27 cellular contexts compared by ENCODE assay signal in the genomic region with DNA sequence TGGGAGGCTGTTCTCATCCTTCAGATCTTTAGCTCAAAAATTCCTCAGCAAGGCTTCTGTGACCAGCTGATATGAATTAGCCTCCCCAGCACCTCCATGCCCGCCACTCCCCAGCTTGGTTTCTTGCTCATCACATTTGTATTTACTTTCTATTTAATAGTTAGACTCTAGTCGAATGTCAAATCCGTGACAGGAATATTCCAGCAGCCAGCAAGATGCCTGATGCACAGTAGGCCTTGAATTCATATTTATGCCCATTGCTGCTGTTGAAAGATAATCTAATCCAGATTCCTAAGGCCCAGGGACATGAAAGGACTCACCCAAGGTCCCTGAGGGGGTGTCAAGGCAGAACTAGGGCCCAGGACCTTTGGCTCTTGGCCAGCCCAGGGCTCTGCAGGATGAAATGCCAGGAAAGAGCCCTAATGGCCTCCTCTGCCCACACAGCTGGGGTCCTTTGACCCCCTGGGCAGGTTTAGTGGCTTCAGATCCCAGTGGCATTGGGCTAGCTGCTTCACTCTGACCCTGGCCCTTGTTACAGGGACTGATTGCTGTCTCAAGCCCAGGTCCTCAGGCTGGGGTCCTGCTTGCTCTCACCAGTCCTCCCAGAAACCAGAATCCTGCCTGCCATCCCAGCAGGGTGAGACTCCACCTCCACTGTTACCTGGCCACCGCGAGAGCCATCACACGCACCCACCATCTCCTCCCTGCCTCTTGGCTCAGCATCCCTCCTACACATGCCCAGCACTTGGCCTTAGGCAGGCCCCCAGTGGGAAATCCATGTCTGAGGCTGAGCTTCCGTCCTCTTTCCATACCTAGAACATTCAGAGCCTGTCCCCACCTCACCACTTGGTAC. TPM values are rescaled to one million over a fixed set of nuclear protein-coding genes. Genes with fewer than 3 reads are reported as not detected.
DNase-seq lines count a peak whose midpoint lies in the region; ATAC-seq and TF ChIP-seq lines count a peak whose summit lies in the region.
"Had no signal": no experiment of that assay in that cellular context is flagged by ENCODE, and none has a peak within 500 bp of the region (broad histone marks: within the 10 kb centered on the region; RNA-seq: fewer than 3 reads in every experiment).

No MANE protein-coding gene starts in this region.

- H3K9me2 ChIP-seq in SK-N-SH: no peaks in the 10 kb centered on the region

- peaks cover 3% of the 10 kb centered on the region for H3K27me3 Mint-ChIP-seq in endodermal cell (ENCODE audit: insufficient read depth)

- H3K79me2 ChIP-seq in SK-N-SH (ENCODE audit: insufficient read depth): no peaks in the 10 kb centered on the region

- no peaks in the 10 kb centered on the region for H3K36me3 Mint-ChIP-seq in endodermal cell (ENCODE audit: low read depth)
- H3K36me3 Mint-ChIP-seq: naive thymus-derived CD8-positive, alpha-beta T cell had no signal

- intact Hi-C loops in stomach (cut with DNase I; ENCODE audit: low total_unique reads): no loop called here
- intact Hi-C loops in posterior cingulate gyrus (cut with DNase I): no loop called here

- H3K4me1 Mint-ChIP-seq in endodermal cell: peaks cover 16% of the 10 kb centered on the region

- no peaks in the 10 kb centered on the region for H3F3A ChIP-seq in SK-N-SH (replicated peaks; ENCODE audit: insufficient read depth)

- H3K4me1 ChIP-seq in SK-N-SH (ENCODE audit: control insufficient read depth in 1 of 2, insufficient read depth in 2 of 2, low read depth in 1 of 2, low read length in 1 of 2) (no peaks in the 10 kb centered on the region; a peak in 1 of 4 replicates), endodermal cell (ENCODE audit: control insufficient read depth, insufficient read depth, low read length) (peaks cover 19% of the 10 kb centered on the region), stomach (peaks cover 0 to 11% (median 0%) of the 10 kb centered on the region in 4 donors), SJCRH30 (no peaks in the 10 kb centered on the region)
- H3K4me1 ChIP-seq: prostate gland had no signal

- H2AFZ ChIP-seq in SK-N-SH (ENCODE audit: low read depth): no peak overlapping the region

- no peaks in the 10 kb centered on the region for H3K36me3 ChIP-seq in SK-N-SH (replicated peaks in 1 of 2; ENCODE audit: control insufficient read depth in 1 of 2, insufficient read depth in 2 of 2, low read length in 1 of 2)
- no peaks in the 10 kb centered on the region for H3K36me3 ChIP-seq in endodermal cell (ENCODE audit: control insufficient read depth, insufficient read depth, low read length)
- peaks cover 0 to 6% (median 0%) of the 10 kb centered on the region in 4 donors for H3K36me3 ChIP-seq in stomach
- no peaks in the 10 kb centered on the region for H3K36me3 ChIP-seq in SJCRH30
- H3K36me3 ChIP-seq: prostate gland, thoracic aorta had no signal

- ATAC-seq in SK-N-SH treated with all-trans-retinoic acid at 6 μM for 48 hours: no peak
- no peak for ATAC-seq in HG02938 (IDR thresholded peaks at IDR 0.05; ENCODE audit: unreplicated experiment)
- ATAC-seq: activated T-cell treated with anti-CD3 and anti-CD28 coated beads, Interleukin-2, amount 50 U/mL, for 4 hours; K562; naive thymus-derived CD8-positive, alpha-beta T cell had no signal

- H4K20me1 ChIP-seq in SK-N-SH (ENCODE audit: insufficient read depth): no peaks in the 10 kb centered on the region

- H3K27ac ChIP-seq in SK-N-SH (ENCODE audit: low read depth in 2 of 2, low read length in 1 of 2): no peak overlapping the region
- H3K27ac ChIP-seq in endodermal cell (ENCODE audit: low read depth, low read length): no peak overlapping the region
- H3K27ac ChIP-seq in stomach: no peak overlapping the region
- no peak overlapping the region for H3K27ac ChIP-seq in SJCRH30
- H3K27ac ChIP-seq: 22Rv1, prostate gland, thoracic aorta, VCaP had no signal

- H3K4me3 ChIP-seq in SK-N-SH (ENCODE audit: low read depth in 2 of 2, low read length in 1 of 2): no peak overlapping the region
- no peak overlapping the region for H3K4me3 ChIP-seq in endodermal cell (ENCODE audit: low read length)
- no peak overlapping the region for H3K4me3 ChIP-seq in stomach
- H3K4me3 ChIP-seq in SJCRH30: no peak overlapping the region
- H3K4me3 ChIP-seq: K562, prostate gland, thoracic aorta had no signal

- CTCF ChIA-PET in SK-N-SH (lab: Yijun Ruan, JAX): no interaction called here

- no peak overlapping the region for H3K4me2 ChIP-seq in SK-N-SH

- no peaks in the 10 kb centered on the region for H3K9me3 Mint-ChIP-seq in endodermal cell
- H3K9me3 Mint-ChIP-seq: activated T-cell treated with anti-CD3 and anti-CD28 coated beads, Interleukin-2, amount 50 U/mL, for 4 hours; H9; naive thymus-derived CD8-positive, alpha-beta T cell had no signal

- H3K27me3 ChIP-seq in SK-N-SH (ENCODE audit: insufficient read depth): no peaks in the 10 kb centered on the region
- peaks cover 19% of the 10 kb centered on the region for H3K27me3 ChIP-seq in endodermal cell (ENCODE audit: control insufficient read depth, insufficient read depth, low read length, poor library complexity, severe bottlenecking)
- no peaks in the 10 kb centered on the region for H3K27me3 ChIP-seq in stomach
- peaks cover 11% of the 10 kb centered on the region; the same call in 1 of the 2 replicates for H3K27me3 ChIP-seq in SJCRH30

- peak; percentile 32 for DNase-seq in SK-N-SH
- peak; percentile 6 for DNase-seq in GM03348 (ENCODE audit: low spot score)
- peak; percentile 29 for DNase-seq in endodermal cell
- peak; percentile 13 for DNase-seq in stomach
- no peak for DNase-seq in posterior cingulate gyrus
- DNase-seq in SJCRH30: no peak
- DNase-seq: activated CD4-positive, alpha-beta T cell treated with anti-CD3 and anti-CD28 coated beads, Interleukin-2, amount 50 U/mL, for 4 hours; activated naive CD4-positive, alpha-beta T cell treated with Interleukin-2 at 50 U/mL for 16 hours; activated T-cell treated with anti-CD3 and anti-CD28 coated beads, Interleukin-2, amount 50 U/mL, for 4 hours; amygdala; Calu3; H9; MM.1S; NCI-H1436; NCI-H510A treated with DMSO at 0.1 percent for 48 hours; stimulated activated CD4-positive, alpha-beta T cell treated with anti-CD3 and anti-CD28 coated beads, Interleukin-1b, Interleukin-23, amount 100 ng/mL, for 48 hours had no signal

- H3K9me3 ChIP-seq in SK-N-SH (no peaks in the 10 kb centered on the region), endodermal cell (ENCODE audit: control insufficient read depth, low read length) (no peaks in the 10 kb centered on the region), stomach (no peaks in the 10 kb centered on the region), SJCRH30 (replicated peaks) (no peaks in the 10 kb centered on the region)
- H3K9me3 ChIP-seq: prostate gland, thoracic aorta had no signal

- H3K9ac ChIP-seq in SK-N-SH (no peak overlapping the region), endodermal cell (ENCODE audit: extremely low read depth, low read length, poor library complexity, severe bottlenecking) (no peak overlapping the region)

- TF ChIP-seq RAD21 in SK-N-SH (IDR thresholded peaks at IDR 0.05; ENCODE audit: low read length): no peak

- no peak for TF ChIP-seq POLR2A in stomach (IDR thresholded peaks at IDR 0.05)

- TF ChIP-seq CTCF in SK-N-SH (IDR thresholded peaks at IDR 0.05) (no peak), endodermal cell (conservative IDR thresholded peaks at IDR 0.05) (no peak), stomach (IDR thresholded peaks at IDR 0.05) (no peak)

- POLR2A ChIA-PET in SK-N-SH (lab: Yijun Ruan, JAX): no interaction called here

- TF ChIP-seq EP300 in SK-N-SH (IDR thresholded peaks at IDR 0.05; ENCODE audit: borderline replicate concordance in 1 of 2, low read depth in 1 of 2, low read length in 1 of 2): no peak
- no peak for TF ChIP-seq EP300 in stomach (IDR thresholded peaks at IDR 0.05)

- H3K27ac Mint-ChIP-seq in endodermal cell: no peak overlapping the region
- H3K27ac Mint-ChIP-seq: naive thymus-derived CD8-positive, alpha-beta T cell had no signal

- WGBS in SK-N-SH (ENCODE audit: low lambda C conversion rate): 83% methylated on average over 6 of the region's 7 CpGs
- 78 to 92% methylated on average over 3 to 7 of the region's 7 CpGs for WGBS in endodermal cell (ENCODE audit: insufficient coverage in 1 of 2, insufficient read length in 1 of 2), 2 experiments
- WGBS in stomach, 5 donors: 88 to 91% (median 90%) methylated on average over 7 of the region's 7 CpGs

- no peak overlapping the region for H3K4me3 Mint-ChIP-seq in endodermal cell
- H3K4me3 Mint-ChIP-seq: activated T-cell treated with anti-CD3 and anti-CD28 coated beads, Interleukin-2, amount 50 U/mL, for 4 hours; H9; naive thymus-derived CD8-positive, alpha-beta T cell had no signal

TF ChIP-seq in SK-N-SH, 30 proteins besides CTCF, POLR2A, EP300 and RAD21 (continues in another document):
- no peak for TF ChIP-seq FOXJ3 (CRISPR knock-in tag; IDR thresholded peaks at IDR 0.05)
- TF ChIP-seq YY1 (IDR thresholded peaks at IDR 0.05; ENCODE audit: low read depth): no peak

TF ChIP-seq in SK-N-SH treated with all-trans-retinoic acid at 6 μM for 48 hours, 23 proteins besides CTCF, POLR2A, EP300 and RAD21 (continues in another document):
- TF ChIP-seq ISL1 (CRISPR knock-in tag; IDR thresholded peaks at IDR 0.05) (no peak), PPARA (CRISPR knock-in tag; IDR thresholded peaks at IDR 0.05; ENCODE audit: borderline replicate concordance) (no peak), ZFP30 (CRISPR knock-in tag; IDR thresholded peaks at IDR 0.05) (no peak)
- TF ChIP-seq, protein P1, sequence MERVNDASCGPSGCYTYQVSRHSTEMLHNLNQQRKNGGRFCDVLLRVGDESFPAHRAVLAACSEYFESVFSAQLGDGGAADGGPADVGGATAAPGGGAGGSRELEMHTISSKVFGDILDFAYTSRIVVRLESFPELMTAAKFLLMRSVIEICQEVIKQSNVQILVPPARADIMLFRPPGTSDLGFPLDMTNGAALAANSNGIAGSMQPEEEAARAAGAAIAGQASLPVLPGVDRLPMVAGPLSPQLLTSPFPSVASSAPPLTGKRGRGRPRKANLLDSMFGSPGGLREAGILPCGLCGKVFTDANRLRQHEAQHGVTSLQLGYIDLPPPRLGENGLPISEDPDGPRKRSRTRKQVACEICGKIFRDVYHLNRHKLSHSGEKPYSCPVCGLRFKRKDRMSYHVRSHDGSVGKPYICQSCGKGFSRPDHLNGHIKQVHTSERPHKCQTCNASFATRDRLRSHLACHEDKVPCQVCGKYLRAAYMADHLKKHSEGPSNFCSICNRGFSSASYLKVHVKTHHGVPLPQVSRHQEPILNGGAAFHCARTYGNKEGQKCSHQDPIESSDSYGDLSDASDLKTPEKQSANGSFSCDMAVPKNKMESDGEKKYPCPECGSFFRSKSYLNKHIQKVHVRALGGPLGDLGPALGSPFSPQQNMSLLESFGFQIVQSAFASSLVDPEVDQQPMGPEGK (CRISPR knock-in tag; IDR thresholded peaks at IDR 0.05; ENCODE audit: borderline replicate concordance): no peak

RNA-seq across cellular contexts. Expression of gene CSF1R, which starts 7.3 kb away (rescaled TPM):
- 0.15 and 0.25 TPM in 2 replicates for polyA plus RNA-seq in SK-N-SH (2012; rRNA removed)
- polyA plus RNA-seq in SK-N-SH (2012; cell fraction: cytosol; rRNA removed): 0.10 and 0.30 TPM in 2 replicates
- polyA plus RNA-seq in SK-N-SH (2012; cell fraction: nucleus; rRNA removed): 0.49 and 0.69 TPM in 2 replicates
- not detected for total RNA-seq in endodermal cell
- polyA plus RNA-seq in endodermal cell (2013, experiment 1 of 2): 0.39 TPM
- polyA plus RNA-seq in endodermal cell (2013, experiment 2 of 2): not detected
- 100 to 1,000 TPM in 1 of 5 donors, 10 to 100 TPM in 4; 17.8 to 235 (median 34.9) TPM for total RNA-seq in stomach
- polyA plus RNA-seq in stomach: 10 to 100 TPM in 1 of 3 donors, 1 to 10 TPM in 2; 3.0 to 10.2 (median 8.5) TPM
- 0.06 and 0.13 TPM in 2 replicates for total RNA-seq in SJCRH30 (2014; rRNA removed; shearing (Covaris generic))
- total RNA-seq: bronchial epithelial cell; Calu3; SK-MEL-5; T-helper 2 cell treated with Interferon-gamma antibody and Interleukin-4, amounts not matched to agents 100 ng/mL and 5 ng/mL, for 36 hours had no signal

Comparison
In these comparisons a context has a peak if more than half of its experiments do, and no peak if none do; other contexts are left out.
1. DNase-seq: peak in SK-N-SH (single experiment), GM03348 (single experiment), endodermal cell (single experiment) and stomach (single experiment); none in posterior cingulate gyrus (0 of 10) and SJCRH30 (0 of 2).
2. RNA of gene CSF1R, which starts 7.3 kb away (total RNA-seq): 17.8 to 235 TPM in stomach; 0.06 to 0.13 TPM in SJCRH30 and not detected in endodermal cell; every median in the first group is over 10 times any median in the second.